8 cellular contexts compared by ENCODE assay signal in the genomic region with DNA sequence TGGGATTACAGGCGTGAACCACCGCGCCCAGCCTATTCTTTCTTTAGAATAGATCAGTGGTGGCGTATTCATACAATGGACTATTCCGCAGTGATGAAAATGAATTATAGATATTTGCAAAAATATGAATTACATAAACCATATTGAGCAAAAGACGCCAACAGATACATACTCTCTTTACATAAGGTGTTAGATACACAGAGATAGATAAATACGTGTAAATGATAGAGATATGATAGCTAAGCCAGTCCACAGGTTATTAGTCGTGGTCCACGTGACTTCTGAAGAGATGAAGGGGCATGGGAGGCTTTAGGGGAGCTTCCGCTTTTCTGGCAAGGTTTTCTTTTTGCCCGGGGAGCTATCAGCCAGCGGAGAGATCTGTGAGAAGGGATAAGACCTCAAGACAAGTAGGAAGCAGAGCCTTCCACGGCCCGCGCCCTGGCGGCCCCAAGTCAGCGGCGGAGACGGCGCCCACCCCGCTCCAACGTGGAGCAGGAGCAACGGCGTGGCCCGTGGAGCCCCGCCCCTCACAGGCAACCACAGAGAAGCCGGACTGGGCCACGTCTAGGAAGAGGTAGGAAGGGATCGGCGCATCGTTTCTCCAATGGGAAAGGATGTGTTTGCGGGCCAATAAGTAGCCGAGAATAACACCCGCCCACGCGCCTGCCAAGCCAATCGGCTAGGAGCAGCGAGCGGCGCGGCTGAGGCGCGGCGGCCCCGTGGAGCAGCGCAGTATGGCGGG. TPM values are rescaled to one million over a fixed set of nuclear protein-coding genes. Genes with fewer than 3 reads are reported as not detected.
A peak's percentile ranks its signal among the peaks of the same experiment; 100 is the strongest.
DNase-seq lines count a peak whose midpoint lies in the region; ATAC-seq, FAIRE-seq and TF ChIP-seq lines count a peak whose summit lies in the region.

MSTO1 (plus strand) TSS at position 704 of the 742 bp plus-strand sequence; CDS start at position 735, 31 bp downstream.

- WGBS in body of pancreas, 2 donors: 7 to 21% methylated on average over 16 to 47 of the region's 47 CpGs
- WGBS in sigmoid colon, 2 donors: 8% methylated on average over 45 to 46 of the region's 47 CpGs

- peak; percentile 98 for DNase-seq in NCI-H2107 treated with DMSO at 0.1 percent for 48 hours (lab: John Stamatoyannopoulos, UW; ENCODE audit: unreplicated experiment)
- DNase-seq in body of pancreas: peak; percentile 96 to 99 (median 98)
- DNase-seq in iPS DF 19.7 (ENCODE audit: low read depth, low spot score): peak; percentile 95
- peak; percentile 99 for DNase-seq in sigmoid colon

- intact Hi-C loops in body of pancreas (cut with DNase I): no loop called here
- intact Hi-C loops in sigmoid colon (cut with DNase I): no loop called here

- peak; percentile 25 to 74 (median 67) for TF ChIP-seq POLR2A in body of pancreas (IDR thresholded peaks at IDR 0.05)
- TF ChIP-seq POLR2A in sigmoid colon (IDR thresholded peaks at IDR 0.05): no peak

- ATAC-seq in GM18520 (IDR thresholded peaks at IDR 0.05; ENCODE audit: unreplicated experiment): peak; percentile 92
- peak; percentile 78 for ATAC-seq in HG03064 (IDR thresholded peaks at IDR 0.05; ENCODE audit: low read depth, unreplicated experiment)
- ATAC-seq in body of pancreas: peak; percentile 99

- FAIRE-seq in TTC549 (lab: Jason Lieb, UNC): peak; percentile 91

- H3K9me3 ChIP-seq in body of pancreas (no peaks in the 10 kb centered on the region), sigmoid colon (no peaks in the 10 kb centered on the region)

- no peak for TF ChIP-seq EP300 in sigmoid colon (IDR thresholded peaks at IDR 0.05)

- peaks cover 0 to 5% of the 10 kb centered on the region in 2 donors for H3K36me3 ChIP-seq in body of pancreas (replicated peaks in 1 of 2; ENCODE audit: insufficient read depth in 1 of 2, low read depth in 2 of 2)
- H3K36me3 ChIP-seq in sigmoid colon: peaks cover 0 to 13% (median 8%) of the 10 kb centered on the region in 4 donors

- H3K27me3 ChIP-seq in body of pancreas (no peaks in the 10 kb centered on the region), sigmoid colon (no peaks in the 10 kb centered on the region)

- H3K4me3 ChIP-seq in body of pancreas: peak within 1 kb of the TSS; percentile 4 to 42
- H3K4me3 ChIP-seq in sigmoid colon: peak within 1 kb of the TSS; percentile 36 to 66 (median 58)

- TF ChIP-seq CTCF in 22Rv1 (IDR thresholded peaks at IDR 0.05) (no peak), body of pancreas (IDR thresholded peaks at IDR 0.05) (peak in 1 of 7 experiments; percentile 28), sigmoid colon (IDR thresholded peaks at IDR 0.05) (no peak)

- H3K27ac ChIP-seq in 22Rv1 (peak within 1 kb of the TSS; percentile 68), body of pancreas (peak within 1 kb of the TSS; percentile 9 to 81 (median 63)), sigmoid colon (peak within 1 kb of the TSS; percentile 65 to 81 (median 76))

- peaks cover 7% of the 10 kb centered on the region for H3K4me1 ChIP-seq in body of pancreas
- H3K4me1 ChIP-seq in sigmoid colon: no peaks in the 10 kb centered on the region

RNA-seq across cellular contexts. Expression of gene MSTO1, which starts in this region (rescaled TPM):
- total RNA-seq in body of pancreas (10 to 100 TPM; 19.5 to 50.4 TPM), sigmoid colon (10 to 100 TPM in 2 of 4 donors, 1 to 10 TPM in 2; 3.6 to 14.7 (median 8.4) TPM)
- polyA plus RNA-seq in sigmoid colon: 10 to 100 TPM in 1 of 3 donors, 1 to 10 TPM in 2; 3.6 to 26.7 (median 4.2) TPM

Comparison
In these comparisons a context has a peak if more than half of its experiments do, and no peak if none do; other contexts are left out.
1. Peak in every context shown above with its lines: DNase-seq, ATAC-seq, H3K4me3 ChIP-seq and H3K27ac ChIP-seq.
2. POLR2A ChIP-seq: peak in body of pancreas (3 of 3); none in sigmoid colon (0 of 2).